24 cellular contexts compared by ENCODE assay signal in the genomic region with DNA sequence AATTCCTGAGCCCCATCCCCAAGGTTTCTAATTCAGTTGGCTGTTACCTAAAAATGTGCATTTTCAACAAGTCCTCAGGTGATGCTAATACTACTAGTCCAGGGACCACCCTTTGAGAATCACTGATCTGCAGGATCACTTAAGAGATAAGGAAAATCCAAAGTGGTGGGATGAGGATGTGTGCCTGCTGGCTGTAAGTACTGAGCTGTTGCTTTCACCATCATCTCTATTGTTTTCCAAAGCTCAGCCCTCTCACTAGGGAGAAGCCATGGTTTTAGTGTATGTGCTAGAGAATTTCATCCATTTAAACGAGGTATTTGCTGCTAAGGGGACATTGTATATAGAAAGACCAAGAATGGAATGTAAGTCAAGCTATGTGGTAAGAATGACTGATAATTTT.
"Had no signal": no experiment of that assay in that cellular context is flagged by ENCODE, and none has a peak within 500 bp of the region (broad histone marks: within the 10 kb centered on the region; RNA-seq: fewer than 3 reads in every experiment).

No MANE protein-coding gene starts in this region.

- H3K27me3 ChIP-seq: left lung, testis, upper lobe of left lung had no signal

- H3K4me1 ChIP-seq: left lung, testis had no signal

- H3K36me3 ChIP-seq: left lung, upper lobe of left lung had no signal

- H3K4me3 ChIP-seq: left lung, lung, testis, upper lobe of left lung had no signal

- DNase-seq: activated CD4-positive, alpha-beta T cell treated with anti-CD3 and anti-CD28 coated beads for 4 hours; activated CD4-positive, alpha-beta T cell treated with anti-CD3 and anti-CD28 coated beads, Interleukin-2, amount 50 U/mL, for 48 hours; activated CD4-positive, CD25-positive, alpha-beta regulatory T cell; activated CD8-positive, alpha-beta memory T cell treated with anti-CD3 and anti-CD28 coated beads, Interleukin-2, amount 50 U/mL, for 48 hours; activated effector memory CD4-positive, alpha-beta T cell treated with Interleukin-2 at 50 U/mL for 16 hours; activated naive CD4-positive, alpha-beta T cell treated with anti-CD3 and anti-CD28 coated beads for 36 hours; activated naive CD8-positive, alpha-beta T cell treated with anti-CD3 and anti-CD28 coated beads, Interleukin-2, amount 10 ng/mL, durations not matched to agents 7 days and 5 days; activated T-cell treated with anti-CD3 and anti-CD28 coated beads, Interleukin-2, amount 50 U/mL, for 48 hours; amygdala; cerebellar nuclear complex; cortex of kidney; foreskin fibroblast; immature natural killer cell; kidney glomerular epithelial cell; left lung; midbrain; occipital lobe; small intestine; stimulated activated CD4-positive, alpha-beta T cell treated with anti-CD3 and anti-CD28 coated beads, Interleukin-15, amount 100 ng/mL, for 24 hours; stimulated activated naive B cell treated with anti-CD40 and anti-IgM and Interleukin-4, amounts not matched to agents 10 μg/mL and 1 μg/mL and 100 μg/mL, for 72 hours; T1000; testis; upper lobe of left lung had no signal

- H3K9me3 ChIP-seq: left lung, testis, upper lobe of left lung had no signal

- H3K27ac ChIP-seq: left lung, testis, upper lobe of left lung had no signal
